Comparison of ENCODE assay signal across 8 cellular contexts in the genomic region with DNA sequence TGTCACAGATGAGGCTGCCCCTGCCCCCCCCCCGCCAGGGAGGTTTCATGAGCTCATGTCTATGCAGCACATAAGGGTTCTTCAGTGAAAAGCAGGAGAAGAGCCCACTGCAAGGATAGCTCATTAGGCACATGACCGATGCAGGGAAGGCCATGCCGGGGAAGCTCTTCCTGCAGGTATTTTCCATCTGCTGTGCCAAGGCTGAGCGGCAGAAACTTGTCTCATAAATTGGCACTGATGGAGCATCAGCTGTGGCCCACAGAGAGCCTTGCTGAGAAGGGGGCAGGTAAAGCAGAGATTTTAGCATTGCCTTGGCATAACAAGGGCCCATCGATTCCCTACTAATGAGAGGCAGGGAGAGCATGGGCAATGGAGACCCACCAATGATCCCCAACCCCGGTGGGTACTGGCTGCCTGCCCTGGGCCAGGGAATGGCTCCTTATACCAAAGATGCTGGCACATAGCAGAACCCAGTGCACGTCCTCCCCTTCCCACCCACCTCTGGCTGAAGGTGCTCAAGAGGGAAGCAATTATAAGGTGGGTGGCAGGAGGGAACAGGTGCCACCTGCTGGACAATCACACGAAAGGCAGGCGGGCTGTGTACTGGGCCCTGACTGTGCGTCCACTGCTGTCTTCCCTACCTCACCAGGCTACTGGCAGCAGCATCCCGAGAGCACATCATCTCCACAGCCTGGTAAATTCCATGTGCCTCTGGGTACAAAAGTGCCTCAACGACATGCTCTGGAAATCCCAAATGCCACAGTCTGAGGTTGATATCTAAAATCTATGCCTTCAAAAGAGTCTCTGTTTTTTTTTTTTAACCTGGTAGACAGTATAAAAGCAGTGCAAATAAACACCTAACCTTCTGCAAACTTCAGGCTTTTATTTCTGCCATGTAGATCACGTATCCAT. TPM values are rescaled to one million over a fixed set of nuclear protein-coding genes. Genes with fewer than 3 reads are reported as not detected.
DNase-seq lines count a peak whose midpoint lies in the region; ATAC-seq and TF ChIP-seq lines count a peak whose summit lies in the region.

No MANE protein-coding gene starts in this region.

- no peak overlapping the region for H3K4me3 ChIP-seq in gastroesophageal sphincter

- 30 to 50% methylated on average over 3 to 6 of the region's 13 CpGs for WGBS in gastroesophageal sphincter (ENCODE audit: low coverage in 1 of 2), 2 donors

- POLR2A ChIA-PET in activated CD4-positive, alpha-beta memory T cell treated with anti-CD3 and anti-CD28 coated beads for 36 hours (lab: Charles Lee), result no interaction called here

- H3K9me3 ChIP-seq in gastroesophageal sphincter, result no peaks in the 10 kb centered on the region

- CTCF ChIA-PET in activated CD4-positive, alpha-beta memory T cell treated with anti-CD3 and anti-CD28 coated beads for 36 hours (lab: Charles Lee), result interaction anchor here (0.6 to 1.8 kb wide), 4 partner anchors 24 to 383 kb away, joined by 3 to 8 read pairs (median 4); no protein-coding TSS in a partner anchor

- intact Hi-C loops in activated CD4-positive, alpha-beta memory T cell treated with anti-CD3 and anti-CD28 coated beads for 36 hours (cut with micrococcal nuclease), result no loop called here

- DNase-seq in DMS114 treated with DMSO at 0.1 percent for 48 hours (lab: John Stamatoyannopoulos, UW; ENCODE audit: unreplicated experiment) (peak; percentile 15), NCI-H2227 treated with DMSO at 0.1 percent for 48 hours (lab: John Stamatoyannopoulos, UW) (peak; percentile 53), renal cortical epithelial cell (ENCODE audit: low read depth) (peak; percentile 28), NCI-H1930 (lab: John Stamatoyannopoulos, UW) (no peak)
- peak; percentile 44 for DNase-seq in activated CD4-positive, alpha-beta memory T cell treated with anti-CD3 and anti-CD28 coated beads for 36 hours

- no peaks in the 10 kb centered on the region for H3K4me1 Mint-ChIP-seq in activated CD4-positive, alpha-beta memory T cell treated with anti-CD3 and anti-CD28 coated beads for 36 hours (ENCODE audit: low read depth)

- peak in 3 of 4 experiments; percentile 38 to 72 (median 57) for TF ChIP-seq CTCF in gastroesophageal sphincter (IDR thresholded peaks at IDR 0.05)

- ATAC-seq in GM19395 (IDR thresholded peaks at IDR 0.05; ENCODE audit: unreplicated experiment) (peak; percentile 100), HG03175 (IDR thresholded peaks at IDR 0.05; ENCODE audit: unreplicated experiment) (peak; percentile 94), gastroesophageal sphincter (no peak)

- H3K4me3 Mint-ChIP-seq in activated CD4-positive, alpha-beta memory T cell treated with anti-CD3 and anti-CD28 coated beads for 36 hours, result no peak overlapping the region

- no peaks in the 10 kb centered on the region for H3K27me3 ChIP-seq in gastroesophageal sphincter

- TF ChIP-seq EP300 in gastroesophageal sphincter (IDR thresholded peaks at IDR 0.05), result no peak

- peaks cover 6% of the 10 kb centered on the region for H3K27me3 Mint-ChIP-seq in activated CD4-positive, alpha-beta memory T cell treated with anti-CD3 and anti-CD28 coated beads for 36 hours

- TF ChIP-seq POLR2A in gastroesophageal sphincter (IDR thresholded peaks at IDR 0.05), result no peak

- H3K27ac Mint-ChIP-seq in activated CD4-positive, alpha-beta memory T cell treated with anti-CD3 and anti-CD28 coated beads for 36 hours, result no peak overlapping the region

- H3K36me3 ChIP-seq in gastroesophageal sphincter, result peaks cover 0 to 16% of the 10 kb centered on the region in 2 donors

- H3K36me3 Mint-ChIP-seq in activated CD4-positive, alpha-beta memory T cell treated with anti-CD3 and anti-CD28 coated beads for 36 hours, result no peaks in the 10 kb centered on the region

- no peaks in the 10 kb centered on the region for H3K9me3 Mint-ChIP-seq in activated CD4-positive, alpha-beta memory T cell treated with anti-CD3 and anti-CD28 coated beads for 36 hours

- no peak overlapping the region for H3K27ac ChIP-seq in gastroesophageal sphincter

- H3K4me1 ChIP-seq in gastroesophageal sphincter, result no peaks in the 10 kb centered on the region

RNA-seq across cellular contexts. Expression of a gene that starts 41.4 kb away (rescaled TPM):
- under 1 TPM; 0.12 to 0.17 TPM for total RNA-seq in activated CD4-positive, alpha-beta memory T cell treated with anti-CD3 and anti-CD28 coated beads for 36 hours
- total RNA-seq in gastroesophageal sphincter (10 to 100 TPM in 1 of 4 donors, 1 to 10 TPM in 3; 2.0 to 10.6 (median 4.6) TPM), renal cortical epithelial cell (18.9 and 24.5 TPM in 2 replicates)

Comparison
In these comparisons a context has a peak if more than half of its experiments do, and no peak if none do; other contexts are left out.
1. DNase-seq: peak in DMS114 treated with DMSO at 0.1 percent for 48 hours (single experiment), NCI-H2227 treated with DMSO at 0.1 percent for 48 hours (single experiment), activated CD4-positive, alpha-beta memory T cell treated with anti-CD3 and anti-CD28 coated beads for 36 hours (single experiment) and renal cortical epithelial cell (single experiment); none in NCI-H1930 (0 of 2).